15 cellular contexts compared by ENCODE assay signal in genomic region chr18:33114749-33115148, GRCh38.
DNase-seq lines count a peak whose midpoint lies in the region; ATAC-seq and TF ChIP-seq lines count a peak whose summit lies in the region.
"Had no signal": no experiment of that assay in that cellular context is flagged by ENCODE, and none has a peak within 500 bp of the region (broad histone marks: within the 10 kb centered on the region; RNA-seq: fewer than 3 reads in every experiment).

No MANE protein-coding gene starts in this region.

- no peak overlapping the region for H3K27ac Mint-ChIP-seq in activated naive CD4-positive, alpha-beta T cell treated with anti-CD3 and anti-CD28 coated beads for 36 hours
- H3K27ac Mint-ChIP-seq: CD4-positive, CD25-positive, alpha-beta regulatory T cell; GM23338; T-cell; T-helper 2 cell treated with Interferon-gamma antibody and Interleukin-4, amounts not matched to agents 5 μg/mL and 100 μg/mL, for 36 hours had no signal

- TF ChIP-seq EP300 in Ishikawa (IDR thresholded peaks at IDR 0.05; ENCODE audit: borderline replicate concordance) = peak; percentile 58; the same call in 1 of the 2 replicates

- no peak for ATAC-seq in HG02571 (IDR thresholded peaks at IDR 0.05; ENCODE audit: unreplicated experiment)
- ATAC-seq: GM23338, T-cell had no signal

- DNase-seq in NCI-H2171 treated with DMSO at 0.1 percent for 48 hours (lab: John Stamatoyannopoulos, UW) (peak; percentile 21), NCI-H2171 (lab: John Stamatoyannopoulos, UW) (no peak), NCI-H2196 (lab: John Stamatoyannopoulos, UW; ENCODE audit: unreplicated experiment) (peak; percentile 34), posterior cingulate gyrus (no peak)
- no peak for DNase-seq in activated naive CD4-positive, alpha-beta T cell treated with anti-CD3 and anti-CD28 coated beads for 36 hours
- DNase-seq: CD4-positive, CD25-positive, alpha-beta regulatory T cell; KG1; NCI-H1417; NCI-H774; SJCRH30; T-cell had no signal

- H3K27me3 Mint-ChIP-seq in activated naive CD4-positive, alpha-beta T cell treated with anti-CD3 and anti-CD28 coated beads for 36 hours (ENCODE audit: low read depth) = no peaks in the 10 kb centered on the region
- H3K27me3 Mint-ChIP-seq: CD4-positive, CD25-positive, alpha-beta regulatory T cell; T-cell had no signal

- peaks cover 4% of the 10 kb centered on the region for H3K9me3 Mint-ChIP-seq in activated naive CD4-positive, alpha-beta T cell treated with anti-CD3 and anti-CD28 coated beads for 36 hours

- intact Hi-C loops in posterior cingulate gyrus (cut with DNase I) = no loop called here
- intact Hi-C loops in activated naive CD4-positive, alpha-beta T cell treated with anti-CD3 and anti-CD28 coated beads for 36 hours (cut with micrococcal nuclease) = no loop called here

- no peak overlapping the region for H3K4me3 Mint-ChIP-seq in activated naive CD4-positive, alpha-beta T cell treated with anti-CD3 and anti-CD28 coated beads for 36 hours
- H3K4me3 Mint-ChIP-seq: CD4-positive, CD25-positive, alpha-beta regulatory T cell; GM23338; T-cell; T-helper 2 cell treated with Interferon-gamma antibody and Interleukin-4, amounts not matched to agents 5 μg/mL and 100 μg/mL, for 36 hours had no signal

- CTCF ChIA-PET in activated naive CD4-positive, alpha-beta T cell treated with anti-CD3 and anti-CD28 coated beads for 36 hours (lab: Charles Lee) = no interaction called here

- TF ChIP-seq RAD21 in Ishikawa (IDR thresholded peaks at IDR 0.05; ENCODE audit: low read depth) = no peak

- H3K4me1 Mint-ChIP-seq in activated naive CD4-positive, alpha-beta T cell treated with anti-CD3 and anti-CD28 coated beads for 36 hours (ENCODE audit: low read depth) = no peaks in the 10 kb centered on the region
- H3K4me1 Mint-ChIP-seq: CD4-positive, CD25-positive, alpha-beta regulatory T cell; T-cell had no signal

- H3K36me3 Mint-ChIP-seq in activated naive CD4-positive, alpha-beta T cell treated with anti-CD3 and anti-CD28 coated beads for 36 hours (ENCODE audit: low read depth) = no peaks in the 10 kb centered on the region
- H3K36me3 Mint-ChIP-seq: CD4-positive, CD25-positive, alpha-beta regulatory T cell; T-cell had no signal

TF ChIP-seq in Ishikawa, 13 proteins besides CTCF, POLR2A, EP300 and RAD21:
- TF ChIP-seq, protein P1, sequence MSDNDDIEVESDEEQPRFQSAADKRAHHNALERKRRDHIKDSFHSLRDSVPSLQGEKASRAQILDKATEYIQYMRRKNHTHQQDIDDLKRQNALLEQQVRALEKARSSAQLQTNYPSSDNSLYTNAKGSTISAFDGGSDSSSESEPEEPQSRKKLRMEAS (IDR thresholded peaks at IDR 0.05) = no peak
- TF ChIP-seq REST (IDR thresholded peaks at IDR 0.05; ENCODE audit: low read depth) = no peak
- TF ChIP-seq NFIC (IDR thresholded peaks at IDR 0.05) = peak; percentile 64
- TF ChIP-seq, protein P2, sequence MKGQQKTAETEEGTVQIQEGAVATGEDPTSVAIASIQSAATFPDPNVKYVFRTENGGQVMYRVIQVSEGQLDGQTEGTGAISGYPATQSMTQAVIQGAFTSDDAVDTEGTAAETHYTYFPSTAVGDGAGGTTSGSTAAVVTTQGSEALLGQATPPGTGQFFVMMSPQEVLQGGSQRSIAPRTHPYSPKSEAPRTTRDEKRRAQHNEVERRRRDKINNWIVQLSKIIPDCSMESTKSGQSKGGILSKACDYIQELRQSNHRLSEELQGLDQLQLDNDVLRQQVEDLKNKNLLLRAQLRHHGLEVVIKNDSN (IDR thresholded peaks at IDR 0.05) = no peak
- peak; percentile 48; the same call in 1 of the 2 replicates for TF ChIP-seq FOXM1 (IDR thresholded peaks at IDR 0.05; ENCODE audit: borderline replicate concordance, low read depth)
- TF ChIP-seq TCF12 (IDR thresholded peaks at IDR 0.05; ENCODE audit: low read depth) = no peak

Comparison
In these comparisons a context has a peak if more than half of its experiments do, and no peak if none do; other contexts are left out.
1. DNase-seq: peak in NCI-H2171 treated with DMSO at 0.1 percent for 48 hours (single experiment) and NCI-H2196 (single experiment); none in NCI-H2171 (single experiment), posterior cingulate gyrus (0 of 10) and activated naive CD4-positive, alpha-beta T cell treated with anti-CD3 and anti-CD28 coated beads for 36 hours (single experiment).